8 cellular contexts compared by ENCODE assay signal in the genomic region with DNA sequence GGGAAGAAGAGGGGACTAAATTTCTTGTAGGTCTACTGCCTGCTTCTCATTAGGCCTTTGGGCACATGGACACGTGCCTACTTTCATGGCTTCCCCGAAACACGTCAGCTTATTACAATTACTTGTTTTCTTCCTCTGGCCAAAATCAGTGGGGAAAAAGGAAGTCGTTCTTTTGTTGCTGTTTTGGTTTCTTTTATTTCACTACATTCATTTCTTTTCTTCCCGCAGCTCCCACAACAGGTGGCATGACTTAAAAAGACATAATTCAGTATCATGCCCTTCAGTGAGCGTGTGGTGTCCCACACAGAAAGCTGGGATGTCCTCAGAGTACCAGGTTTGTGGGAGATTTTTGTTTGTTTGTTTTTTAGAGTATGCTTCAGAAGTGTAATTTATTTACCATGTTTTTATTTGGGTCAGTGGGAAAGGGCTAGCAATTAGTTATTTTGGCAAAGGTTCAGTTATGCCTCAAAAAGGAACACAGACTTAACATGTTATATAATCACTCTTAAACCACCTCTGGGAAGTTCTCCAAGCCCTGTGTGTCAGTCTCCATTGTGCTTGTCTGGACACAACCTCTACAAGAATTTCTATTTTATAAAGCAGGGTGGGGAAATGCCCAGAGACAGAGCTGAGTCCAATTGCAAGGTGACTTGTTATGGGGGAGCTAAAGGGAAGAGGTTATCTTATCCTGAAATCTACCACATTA. TPM values are rescaled to one million over a fixed set of nuclear protein-coding genes. Genes with fewer than 3 reads are reported as not detected.
A peak's percentile ranks its signal among the peaks of the same experiment; 100 is the strongest.
DNase-seq lines count a peak whose midpoint lies in the region; ATAC-seq and TF ChIP-seq lines count a peak whose summit lies in the region.
"Had no signal": no experiment of that assay in that cellular context is flagged by ENCODE, and none has a peak within 500 bp of the region (broad histone marks: within the 10 kb centered on the region; RNA-seq: fewer than 3 reads in every experiment).

No MANE protein-coding gene starts in this region.

- intact Hi-C loops in activated B cell treated with CpG ODN at 0.5 μM for 24 hours (cut with micrococcal nuclease): no loop called here

- 0 out of 2 replicates have a peak, but pooled peaks cover 4% of the 10 kb centered on the region for H3K4me1 ChIP-seq in GM23338 (ENCODE audit: insufficient read depth)
- H3K4me1 ChIP-seq in skeletal muscle satellite cell (ENCODE audit: control insufficient read depth, insufficient read depth, low read length): peaks cover 11% of the 10 kb centered on the region

- H3K4me1 Mint-ChIP-seq in GM23338 (peaks cover 11% of the 10 kb centered on the region), activated B cell treated with CpG ODN at 0.5 μM for 24 hours (peaks cover 8% of the 10 kb centered on the region)

- no peaks in the 10 kb centered on the region for H3K9me3 ChIP-seq in skeletal muscle satellite cell (replicated peaks; ENCODE audit: low read length)

- no peaks in the 10 kb centered on the region for H3K36me3 ChIP-seq in GM23338 (ENCODE audit: insufficient read depth)
- H3K36me3 ChIP-seq in skeletal muscle satellite cell (ENCODE audit: insufficient read depth, low read length): no peaks in the 10 kb centered on the region

- in situ Hi-C loops in KBM-7 (cut with MboI; ENCODE audit: low pct_unique_long_range_greater_than_20kb, low sequenced_read_pairs): no loop called here

- H3K36me3 Mint-ChIP-seq in GM23338 (ENCODE audit: low read depth) (no peaks in the 10 kb centered on the region), activated B cell treated with CpG ODN at 0.5 μM for 24 hours (ENCODE audit: low read depth) (no peaks in the 10 kb centered on the region)

- no peak overlapping the region for H3K4me3 ChIP-seq in GM23338
- no peak overlapping the region for H3K4me3 ChIP-seq in skeletal muscle satellite cell (ENCODE audit: low read length)
- H3K4me3 ChIP-seq: GM12878 had no signal

- H3K27me3 Mint-ChIP-seq in GM23338 (ENCODE audit: insufficient read depth, low read depth, poor library complexity): peaks cover 4% of the 10 kb centered on the region
- no peaks in the 10 kb centered on the region for H3K27me3 Mint-ChIP-seq in activated B cell treated with CpG ODN at 0.5 μM for 24 hours

- 0 out of 2 replicates have a peak, but pooled peaks cover 2% of the 10 kb centered on the region for H3K9me2 ChIP-seq in GM23338 (ENCODE audit: insufficient read depth)

- H3K27ac ChIP-seq in GM23338 (ENCODE audit: low read depth): no peak overlapping the region

- H3K4me3 Mint-ChIP-seq in GM23338 (no peak overlapping the region), activated B cell treated with CpG ODN at 0.5 μM for 24 hours (peak overlapping the region; percentile 37)

- H3K9ac ChIP-seq in skeletal muscle satellite cell (ENCODE audit: low read depth, low read length): peak overlapping the region; percentile 37

- no peaks in the 10 kb centered on the region for H3F3A ChIP-seq in GM23338 (replicated peaks; ENCODE audit: low read depth)

- no peak overlapping the region for H3K4me2 ChIP-seq in GM23338
- peak overlapping the region; percentile 48 for H3K4me2 ChIP-seq in skeletal muscle satellite cell (ENCODE audit: low read length)

- POLR2A ChIA-PET in activated B cell treated with CpG ODN at 0.5 μM for 24 hours (lab: Charles Lee): interaction anchor here (0.7 kb wide), 1 partner anchor 441 kb away, joined by 3 read pairs; no protein-coding TSS in a partner anchor
- POLR2A ChIA-PET in GM10248 (lab: Yijun Ruan, JAX): no interaction called here

- TF ChIP-seq CTCF in GM23338 (conservative IDR thresholded peaks at IDR 0.05; ENCODE audit: low read depth in 2 of 2): no peak
- no peak for TF ChIP-seq CTCF in activated B cell treated with CpG ODN at 0.5 μM for 24 hours (IDR thresholded peaks at IDR 0.05)
- no peak for TF ChIP-seq CTCF in GM10248 (IDR thresholded peaks at IDR 0.05; ENCODE audit: control extremely low read depth, extremely low read depth, low read depth, missing control alignments)

- DNase-seq in GM23338 (ENCODE audit: low spot score) (no peak), activated B cell treated with CpG ODN at 0.5 μM for 24 hours (no peak), glomerular visceral epithelial cell (ENCODE audit: extremely low spot score) (peak; percentile 12), GM10248 (ENCODE audit: extremely low spot score) (no peak), KBM-7 (no peak)

- H3K27ac Mint-ChIP-seq in GM23338: no peak overlapping the region
- H3K27ac Mint-ChIP-seq in activated B cell treated with CpG ODN at 0.5 μM for 24 hours: no peak overlapping the region

- H3K79me2 ChIP-seq in GM23338 (replicated peaks; ENCODE audit: insufficient read depth): no peaks in the 10 kb centered on the region

- H3K27me3 ChIP-seq in GM23338 (ENCODE audit: insufficient read depth) (no peaks in the 10 kb centered on the region), skeletal muscle satellite cell (ENCODE audit: control insufficient read depth, insufficient read depth, low read length) (no peaks in the 10 kb centered on the region)

- no peaks in the 10 kb centered on the region for H4K20me1 ChIP-seq in GM23338 (replicated peaks; ENCODE audit: insufficient read depth)

- CTCF ChIA-PET in activated B cell treated with CpG ODN at 0.5 μM for 24 hours (lab: Charles Lee) (interaction anchor here (0.7 kb wide), 1 partner anchor 237 kb away, joined by 3 read pairs; no protein-coding TSS in a partner anchor), GM10248 (lab: Yijun Ruan, JAX) (interaction anchor here (1.1 to 3.9 kb wide), 2 partner anchors 8 to 11 kb away, joined by 3 to 18 read pairs; no protein-coding TSS in a partner anchor)

- ATAC-seq in GM23338 (no peak), activated B cell treated with CpG ODN at 0.5 μM for 24 hours (ENCODE audit: low read depth) (no peak), HG02678 (IDR thresholded peaks at IDR 0.05; ENCODE audit: unreplicated experiment) (no peak)
- ATAC-seq: GM12878 had no signal

- peak overlapping the region; percentile 19; the same call in 1 of the 2 replicates for H2AFZ ChIP-seq in GM23338

- H3K9me3 Mint-ChIP-seq in GM23338 (no peaks in the 10 kb centered on the region), activated B cell treated with CpG ODN at 0.5 μM for 24 hours (no peaks in the 10 kb centered on the region)

TF ChIP-seq in GM23338, 12 proteins besides CTCF, POLR2A, EP300 and RAD21 (continues in another document):
- TF ChIP-seq JUNB (IDR thresholded peaks at IDR 0.05; ENCODE audit: unreplicated experiment): no peak
- TF ChIP-seq NANOG (IDR thresholded peaks at IDR 0.05; ENCODE audit: borderline replicate concordance): no peak

RNA-seq across cellular contexts. Expression of gene SPRY1, which starts 44.2 kb away (rescaled TPM):
- 62.8 and 67.2 TPM in 2 replicates for total RNA-seq in GM23338 (2014; rRNA removed; shearing (Covaris generic))
- 103 and 110 TPM in 2 replicates for polyA plus RNA-seq in GM23338 (2016; fragmentation: Nextera tagmentation; extraction: Ambion mirVana)
- total RNA-seq in activated B cell treated with CpG ODN at 0.5 μM for 24 hours: 4.0 and 4.1 TPM in 2 replicates
- 6.6 and 14.9 TPM in 2 replicates for total RNA-seq in skeletal muscle satellite cell (2012; rRNA removed)

Comparison
In these comparisons a context has a peak if more than half of its experiments do, and no peak if none do; other contexts are left out.
1. RNA of gene SPRY1, which starts 44.2 kb away (total RNA-seq): 62.8 to 67.2 TPM in GM23338; 4.0 to 4.1 TPM in activated B cell treated with CpG ODN at 0.5 μM for 24 hours; every median in the first group is over 10 times any median in the second.